15 cellular contexts compared by ENCODE assay signal in genomic region chr18:48228301-48228715, GRCh38.
A peak's percentile ranks its signal among the peaks of the same experiment; 100 is the strongest.
DNase-seq lines count a peak whose midpoint lies in the region; ATAC-seq and TF ChIP-seq lines count a peak whose summit lies in the region.
"Had no signal": no experiment of that assay in that cellular context is flagged by ENCODE, and none has a peak within 500 bp of the region (broad histone marks: within the 10 kb centered on the region; RNA-seq: fewer than 3 reads in every experiment).

No MANE protein-coding gene starts in this region.

- no peak overlapping the region for H3K4me3 ChIP-seq in AG10803 (ENCODE audit: low read length)
- H3K4me3 ChIP-seq in BE2C (ENCODE audit: low read depth, low read length), result no peak overlapping the region
- H3K4me3 ChIP-seq: BLaER1 treated with 17β-estradiol and CSF1 and Interleukin-3, amounts not matched to agents 10 nM and 100 nM; K562 had no signal

- no peaks in the 10 kb centered on the region for H3K36me3 ChIP-seq in BE2C
- H3K36me3 ChIP-seq: BLaER1 treated with 17β-estradiol and CSF1 and Interleukin-3, amounts not matched to agents 10 nM and 100 nM had no signal

- no peaks in the 10 kb centered on the region for H3K9me3 Mint-ChIP-seq in nephron
- H3K9me3 Mint-ChIP-seq: naive thymus-derived CD8-positive, alpha-beta T cell had no signal

- H3K27ac Mint-ChIP-seq in nephron, result peak overlapping the region; percentile 81 to 92 (median 90)

- no peaks in the 10 kb centered on the region for H3K27me3 ChIP-seq in BE2C
- H3K27me3 ChIP-seq: BLaER1 treated with 17β-estradiol and CSF1 and Interleukin-3, amounts not matched to agents 10 nM and 100 nM had no signal

- H3K4me1 ChIP-seq in BE2C, result peaks cover 18% of the 10 kb centered on the region

- TF ChIP-seq CTCF in AG10803 (conservative IDR thresholded peaks at IDR 0.05; ENCODE audit: low read length) (no peak), nephron (IDR thresholded peaks at IDR 0.05; ENCODE audit: unreplicated experiment in 3 of 3) (no peak), BE2C (IDR thresholded peaks at IDR 0.05; ENCODE audit: low read depth, low read length) (no peak)

- H3K9me3 ChIP-seq in BE2C, result no peaks in the 10 kb centered on the region

- DNase-seq in AG10803 (ENCODE audit: low read depth) (peak; percentile 8), NCI-H2196 (lab: John Stamatoyannopoulos, UW; ENCODE audit: unreplicated experiment) (peak; percentile 25), foreskin melanocyte (no peak), BE2C (no peak)
- DNase-seq: activated naive CD4-positive, alpha-beta T cell treated with anti-CD3 and anti-CD28 coated beads, Interleukin-2, amount 50 U/mL, for 16 hours; effector CD8-positive, alpha-beta T cell; naive thymus-derived CD8-positive, alpha-beta T cell; stimulated activated naive CD4-positive, alpha-beta T cell had no signal

- ATAC-seq in esophagus mucosa, result peak; percentile 59
- no peak for ATAC-seq in HG03354 (IDR thresholded peaks at IDR 0.05; ENCODE audit: poor library complexity, severe bottlenecking, unreplicated experiment)
- no peak for ATAC-seq in HG03469 (IDR thresholded peaks at IDR 0.05; ENCODE audit: unreplicated experiment)
- ATAC-seq: activated CD4-positive, CD25-positive, alpha-beta regulatory T cell treated with anti-CD3 and anti-CD28 coated beads, Interleukin-2, amount 50 U/mL, for 24 hours; K562; naive thymus-derived CD8-positive, alpha-beta T cell had no signal

- no peak overlapping the region for H3K4me3 Mint-ChIP-seq in nephron
- H3K4me3 Mint-ChIP-seq: naive thymus-derived CD8-positive, alpha-beta T cell had no signal

- H3K27me3 Mint-ChIP-seq in nephron (ENCODE audit: low read depth), result peaks cover 8% of the 10 kb centered on the region

- H3K4me1 Mint-ChIP-seq in nephron, result peaks cover 30% of the 10 kb centered on the region

- no peaks in the 10 kb centered on the region for H3K36me3 Mint-ChIP-seq in nephron (ENCODE audit: low read depth)
- H3K36me3 Mint-ChIP-seq: naive thymus-derived CD8-positive, alpha-beta T cell had no signal

Comparison
In these comparisons a context has a peak if more than half of its experiments do, and no peak if none do; other contexts are left out.
1. DNase-seq: peak in AG10803 (single experiment) and NCI-H2196 (single experiment); none in foreskin melanocyte (single experiment) and BE2C (single experiment).